16 cellular contexts compared by ENCODE assay signal in the genomic region with DNA sequence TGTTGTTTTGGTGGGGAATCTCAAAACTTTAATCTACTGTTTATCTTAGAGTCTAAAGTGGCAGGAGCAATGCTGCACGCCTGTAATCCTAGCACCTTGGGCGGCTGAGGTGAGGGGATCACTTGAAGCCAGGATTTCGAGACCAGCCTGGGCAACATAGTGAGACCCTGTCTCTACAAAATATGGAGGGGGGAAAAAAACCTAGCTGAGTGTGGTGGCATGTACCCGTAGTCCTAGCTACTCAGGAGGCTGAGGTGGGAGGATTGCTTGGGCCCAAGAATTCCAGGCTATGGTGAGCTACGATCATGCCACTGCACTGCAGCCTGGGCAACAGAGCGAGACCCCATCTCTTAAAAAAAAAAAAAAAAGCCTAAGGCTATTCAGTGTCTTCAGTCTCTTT. TPM values are rescaled to one million over a fixed set of nuclear protein-coding genes. Genes with fewer than 3 reads are reported as not detected.
A peak's percentile ranks its signal among the peaks of the same experiment; 100 is the strongest.
DNase-seq lines count a peak whose midpoint lies in the region; ATAC-seq, FAIRE-seq and TF ChIP-seq lines count a peak whose summit lies in the region.
"Had no signal": no experiment of that assay in that cellular context is flagged by ENCODE, and none has a peak within 500 bp of the region (broad histone marks: within the 10 kb centered on the region; RNA-seq: fewer than 3 reads in every experiment).

No MANE protein-coding gene starts in this region.

- H3K9me3 ChIP-seq in WERI-Rb-1 (ENCODE audit: severe bottlenecking) (no peaks in the 10 kb centered on the region), H1 (ENCODE audit: insufficient read depth in 2 of 2, low read depth in 1 of 2, low read length in 1 of 2) (peaks cover 0 to 4% of the 10 kb centered on the region in 2 experiments; a peak in 1 of 4 replicates), suprapubic skin (no peaks in the 10 kb centered on the region)

- H3K4ac ChIP-seq in H1 (replicated peaks; ENCODE audit: insufficient read length, low read depth, low read length), result no peak overlapping the region

- H3K4me3 Mint-ChIP-seq in osteocyte (ENCODE audit: unreplicated experiment), result no peak overlapping the region
- no peak overlapping the region for H3K4me3 Mint-ChIP-seq in chondrocyte (ENCODE audit: unreplicated experiment)
- H3K4me3 Mint-ChIP-seq: B cell; CD4-positive, alpha-beta T cell had no signal

- H3K79me2 ChIP-seq in ACC112 (ENCODE audit: control insufficient read depth, insufficient read depth, low read length, unreplicated experiment) (no peaks in the 10 kb centered on the region), H1 (ENCODE audit: control insufficient read depth in 1 of 2, insufficient read depth in 2 of 2, low read length in 2 of 2) (no peaks in the 10 kb centered on the region)

- no peak for FAIRE-seq in H1 (lab: Jason Lieb, UNC)
- FAIRE-seq: HTR-8/SVneo had no signal

- no peak overlapping the region for H3K56ac ChIP-seq in H1 (replicated peaks; ENCODE audit: insufficient read length, low read depth, low read length)

- H3K27me3 ChIP-seq in ACC112 (ENCODE audit: insufficient read depth, low read length) (0 out of 2 replicates have a peak, but pooled peaks cover 2% of the 10 kb centered on the region), WERI-Rb-1 (ENCODE audit: insufficient read depth, low read depth, severe bottlenecking) (no peaks in the 10 kb centered on the region), H1 (replicated peaks in 1 of 4; ENCODE audit: control insufficient read depth in 3 of 4, extremely low read depth in 1 of 4, insufficient read depth in 3 of 4, low read length in 3 of 4) (no peaks in the 10 kb centered on the region; a peak in 1 of 7 replicates), suprapubic skin (peaks cover 23% of the 10 kb centered on the region)

- no peak overlapping the region for H3K4me3 ChIP-seq in ACC112 (ENCODE audit: low read depth, low read length)
- no peak overlapping the region for H3K4me3 ChIP-seq in WERI-Rb-1 (ENCODE audit: low read depth, low read length)
- H3K4me3 ChIP-seq in H1 (ENCODE audit: extremely low read depth in 1 of 4, insufficient read depth in 2 of 4, low read depth in 3 of 4, low read length in 4 of 4), result no peak overlapping the region
- no peak overlapping the region for H3K4me3 ChIP-seq in suprapubic skin

- H2AK5ac ChIP-seq in H1 (ENCODE audit: low read depth, low read length), result no peak overlapping the region

- POLR2A ChIA-PET in H1 (lab: Charles Lee; ENCODE audit: partially characterized antibody), result no interaction called here

- no peak overlapping the region for H2BK120ac ChIP-seq in H1 (replicated peaks; ENCODE audit: low read depth, low read length)

- DNase-seq in WERI-Rb-1 (peak; percentile 4), H1 (ENCODE audit: low read depth in 1 of 2, low spot score in 2 of 2) (no peak), osteocyte (ENCODE audit: extremely low spot score, unreplicated experiment) (peak; percentile 36), chondrocyte (ENCODE audit: low spot score) (no peak), suprapubic skin (ENCODE audit: low spot score in 2 of 2) (no peak)
- DNase-seq in activated T-cell treated with anti-CD3 and anti-CD28 coated beads, Interleukin-2, amount 50 U/mL, for 1 hour, result no peak
- DNase-seq: 8988T; Calu3; CD4-positive, alpha-beta T cell; DMS 273 treated with DMSO at 0.1 percent for 48 hours; H9 had no signal

- H3K9me3 Mint-ChIP-seq in osteocyte (ENCODE audit: unreplicated experiment) (peaks cover 6% of the 10 kb centered on the region), chondrocyte (ENCODE audit: low read depth) (peaks cover 7% of the 10 kb centered on the region)
- H3K9me3 Mint-ChIP-seq: CD4-positive, alpha-beta T cell had no signal

- H3K4me1 Mint-ChIP-seq in osteocyte (ENCODE audit: unreplicated experiment) (peaks cover 16% of the 10 kb centered on the region), chondrocyte (ENCODE audit: low read depth) (peaks cover 11% of the 10 kb centered on the region)
- H3K4me1 Mint-ChIP-seq: B cell had no signal

- TF ChIP-seq POLR2A in H1 (IDR thresholded peaks at IDR 0.05; ENCODE audit: control extremely low read depth in 1 of 2, low read depth in 2 of 2, low read length in 2 of 2) (no peak), suprapubic skin (IDR thresholded peaks at IDR 0.05) (no peak)

- H3K27ac Mint-ChIP-seq in osteocyte (ENCODE audit: unreplicated experiment) (no peak overlapping the region), chondrocyte (ENCODE audit: unreplicated experiment) (no peak overlapping the region)
- H3K27ac Mint-ChIP-seq: B cell; CD4-positive, alpha-beta T cell; H9 had no signal

- no peak overlapping the region for H4K5ac ChIP-seq in H1 (ENCODE audit: insufficient read length, low read depth, low read length)

- H2BK15ac ChIP-seq in H1 (ENCODE audit: low read length), result peak overlapping the region; percentile 5; the same call in 1 of the 2 replicates

- no peak overlapping the region for H3K23ac ChIP-seq in H1 (ENCODE audit: insufficient read length)

- no peak overlapping the region for H3K18ac ChIP-seq in H1 (ENCODE audit: extremely low read depth, low read length)

- no peak for TF ChIP-seq RAD21 in H1 (IDR thresholded peaks at IDR 0.05 in 1 of 2, conservative IDR thresholded peaks at IDR 0.05 in 1 of 2; ENCODE audit: low read depth in 2 of 2, low read length in 2 of 2)

- H3K27me3 Mint-ChIP-seq in osteocyte (ENCODE audit: unreplicated experiment) (peaks cover 11% of the 10 kb centered on the region), chondrocyte (ENCODE audit: low read depth) (peaks cover 6% of the 10 kb centered on the region)

- WGBS in H1 (ENCODE audit: extremely low coverage in 1 of 2, insufficient coverage in 1 of 2, insufficient read length in 1 of 2, insufficient replicate concordance in 2 of 2, low coverage in 1 of 2, low lambda C conversion rate in 2 of 2, missing lambda C conversion rate in 1 of 2), 2 experiments, result 89% methylated on average over 5 of the region's 6 CpGs; no CpG with 5 or more reads in 1 of the 2 experiments
- WGBS in suprapubic skin, result 93% methylated on average over 6 of the region's 6 CpGs

- no peak for ATAC-seq in GM19455 (IDR thresholded peaks at IDR 0.05; ENCODE audit: unreplicated experiment)

- no peaks in the 10 kb centered on the region for H3K79me1 ChIP-seq in H1 (ENCODE audit: low read depth, low read length)

- no peak overlapping the region for H4K8ac ChIP-seq in H1 (ENCODE audit: extremely low read depth, insufficient read depth, low read length)

- peak overlapping the region; percentile 78 for H2AFZ ChIP-seq in ACC112 (ENCODE audit: low read length, unreplicated experiment)
- no peak overlapping the region for H2AFZ ChIP-seq in H1 (ENCODE audit: low read length)

- peaks cover 15% of the 10 kb centered on the region for H3K4me1 ChIP-seq in ACC112 (ENCODE audit: control insufficient read depth, insufficient read depth, low read length, unreplicated experiment)
- H3K4me1 ChIP-seq in H1 (replicated peaks in 1 of 4; ENCODE audit: control insufficient read depth in 3 of 4, insufficient read depth in 4 of 4, low read length in 3 of 4), result peaks cover 0 to 13% (median 7%) of the 10 kb centered on the region in 4 experiments; a peak in 5 of 7 replicates
- peaks cover 8% of the 10 kb centered on the region for H3K4me1 ChIP-seq in suprapubic skin

- H2BK20ac ChIP-seq in H1 (ENCODE audit: low read length), result no peak overlapping the region

- TF ChIP-seq EP300 in H1 (IDR thresholded peaks at IDR 0.05; ENCODE audit: borderline replicate concordance in 1 of 2, low read depth in 2 of 2, low read length in 2 of 2), result no peak
- TF ChIP-seq EP300 in suprapubic skin (IDR thresholded peaks at IDR 0.05), result no peak

- no peak overlapping the region for H4K91ac ChIP-seq in H1 (replicated peaks; ENCODE audit: insufficient read length, low read length)

- no peak overlapping the region for H3K14ac ChIP-seq in H1 (ENCODE audit: insufficient read length)

- H3K36me3 ChIP-seq in ACC112 (ENCODE audit: insufficient read depth, low read length), result no peaks in the 10 kb centered on the region
- H3K36me3 ChIP-seq in WERI-Rb-1, result no peaks in the 10 kb centered on the region
- no peaks in the 10 kb centered on the region for H3K36me3 ChIP-seq in H1 (ENCODE audit: control insufficient read depth in 2 of 4, insufficient read depth in 4 of 4, low read length in 3 of 4)
- H3K36me3 ChIP-seq in suprapubic skin, result no peaks in the 10 kb centered on the region

- H3K27ac ChIP-seq in ACC112 (ENCODE audit: low read depth, low read length) (no peak overlapping the region), WERI-Rb-1 (no peak overlapping the region), H1 (ENCODE audit: low read depth, low read length) (no peak overlapping the region), suprapubic skin (no peak overlapping the region)
- H3K27ac ChIP-seq: GM23248 had no signal

- H3K4me2 ChIP-seq in H1 (ENCODE audit: insufficient read depth in 1 of 2, low read depth in 2 of 2, low read length in 2 of 2), result no peak overlapping the region

- TF ChIP-seq CTCF in WERI-Rb-1 (IDR thresholded peaks at IDR 0.05; ENCODE audit: low read depth, low read length), result no peak
- no peak for TF ChIP-seq CTCF in H1 (IDR thresholded peaks at IDR 0.05; ENCODE audit: control extremely low read depth in 1 of 3, insufficient read depth in 1 of 3, low read depth in 1 of 3, low read length in 3 of 3)
- TF ChIP-seq CTCF in osteocyte (IDR thresholded peaks at IDR 0.05), result no peak
- no peak for TF ChIP-seq CTCF in chondrocyte (IDR thresholded peaks at IDR 0.05)
- TF ChIP-seq CTCF in suprapubic skin (IDR thresholded peaks at IDR 0.05), result no peak

- H3K9ac ChIP-seq in H1 (replicated peaks in 1 of 4; ENCODE audit: extremely low read depth in 1 of 4, low read depth in 3 of 4, low read length in 3 of 4), result no peak overlapping the region

- no peaks in the 10 kb centered on the region for H3K23me2 ChIP-seq in H1 (ENCODE audit: low read depth, low read length)

- CTCF ChIA-PET in H1 (lab: Charles Lee; ENCODE audit: partially characterized antibody), result interaction anchor here (0.7 to 3.7 kb wide), 4 partner anchors 15 to 139 kb away, joined by 3 to 28 read pairs (median 8); no protein-coding TSS in a partner anchor

- no peaks in the 10 kb centered on the region for H3K36me3 Mint-ChIP-seq in osteocyte (ENCODE audit: unreplicated experiment)
- H3K36me3 Mint-ChIP-seq in chondrocyte (ENCODE audit: low read depth), result peaks cover 3% of the 10 kb centered on the region

- no peak overlapping the region for H2BK5ac ChIP-seq in H1 (ENCODE audit: low read depth, low read length)

- H4K20me1 ChIP-seq in H1 (replicated peaks in 1 of 2; ENCODE audit: control insufficient read depth in 1 of 2, insufficient read depth in 2 of 2, low read length in 2 of 2), result no peaks in the 10 kb centered on the region

- no peak overlapping the region for H2BK12ac ChIP-seq in H1 (ENCODE audit: low read depth, low read length)

RNA-seq across cellular contexts. Expression of a gene that starts 38.1 kb away (rescaled TPM):
- total RNA-seq in H1 (2021; fragmentation: NEBNext Ultra II Directional; extraction: Animal tissue kit (Norgen Biotek cat#: 25700)), result 32.1 and 34.6 TPM in 2 replicates
- 13.7 and 21.0 TPM in 2 replicates for polyA plus RNA-seq in H1 (2011; rRNA removed)
- polyA plus RNA-seq in H1 (2011; cell fraction: cytosol; rRNA removed), result 20.3 TPM
- polyA plus RNA-seq in H1 (2011; cell fraction: nucleus; rRNA removed), result 88.5 TPM
- 24.1 to 33.7 TPM (median 29.4 TPM) in 4 replicates for polyA plus RNA-seq in H1 (2012, experiment 1 of 2)
- 15.8 TPM for polyA plus RNA-seq in H1 (2012, experiment 2 of 2)
- 33.3 TPM for polyA plus RNA-seq in H1 (2013, experiment 1 of 2)
- 33.7 TPM for polyA plus RNA-seq in H1 (2013, experiment 2 of 2)
- polyA minus RNA-seq in H1 (2011; rRNA and poly(A)+ RNA removed), result 11.2 and 13.2 TPM in 2 replicates
- polyA minus RNA-seq in H1 (2011; cell fraction: cytosol; rRNA and poly(A)+ RNA removed), result 13.0 TPM
- polyA minus RNA-seq in H1 (2011; cell fraction: nucleus; rRNA and poly(A)+ RNA removed), result 28.5 TPM
- total RNA-seq in osteocyte, result 62.7 and 63.7 TPM in 2 replicates
- total RNA-seq in chondrocyte, result 59.9 to 73.6 TPM (median 72.4 TPM) in 3 replicates
- 10 to 100 TPM; 10.7 to 46.9 (median 20.0) TPM for total RNA-seq in suprapubic skin

Comparison
In these comparisons a context has a peak if more than half of its experiments do, and no peak if none do; other contexts are left out.
1. DNase-seq: peak in WERI-Rb-1 (single experiment) and osteocyte (single experiment); none in H1 (0 of 2), chondrocyte (single experiment), activated T-cell treated with anti-CD3 and anti-CD28 coated beads, Interleukin-2, amount 50 U/mL, for 1 hour (single experiment) and suprapubic skin (0 of 2).